In genomic region chr16:84617631-84618427, GRCh38 we compare ENCODE assay signal across 1 cellular context.
TF ChIP-seq lines count a peak whose summit lies in the region.

A gene with protein sequence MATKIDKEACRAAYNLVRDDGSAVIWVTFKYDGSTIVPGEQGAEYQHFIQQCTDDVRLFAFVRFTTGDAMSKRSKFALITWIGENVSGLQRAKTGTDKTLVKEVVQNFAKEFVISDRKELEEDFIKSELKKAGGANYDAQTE (minus strand): TSS chr16:84618078. CDS start chr16:84617914, 164 bp downstream.

TF ChIP-seq in K562, 482 proteins besides CTCF, POLR2A, EP300 and RAD21 (continued from another document and continues in another):
- TF ChIP-seq CHD4 (IDR thresholded peaks at IDR 0.05; ENCODE audit: insufficient read depth, insufficient replicate concordance, low read depth, low read length, poor library complexity, severe bottlenecking): no peak
- TF ChIP-seq NCOA1 (IDR thresholded peaks at IDR 0.05; ENCODE audit: low read depth): 0 out of 2 replicates have a peak, but pooled peaks have one; percentile 19
- TF ChIP-seq SMARCA4 (IDR thresholded peaks at IDR 0.05): no peak
- peak; percentile 84 for TF ChIP-seq RREB1 (CRISPR knock-in tag; IDR thresholded peaks at IDR 0.05)
- peak; percentile 81 for TF ChIP-seq SP1 (CRISPR knock-in tag; IDR thresholded peaks at IDR 0.05)
- TF ChIP-seq HDAC6 (IDR thresholded peaks at IDR 0.05; ENCODE audit: low read depth, low read length): peak; percentile 71
- TF ChIP-seq, protein P1, sequence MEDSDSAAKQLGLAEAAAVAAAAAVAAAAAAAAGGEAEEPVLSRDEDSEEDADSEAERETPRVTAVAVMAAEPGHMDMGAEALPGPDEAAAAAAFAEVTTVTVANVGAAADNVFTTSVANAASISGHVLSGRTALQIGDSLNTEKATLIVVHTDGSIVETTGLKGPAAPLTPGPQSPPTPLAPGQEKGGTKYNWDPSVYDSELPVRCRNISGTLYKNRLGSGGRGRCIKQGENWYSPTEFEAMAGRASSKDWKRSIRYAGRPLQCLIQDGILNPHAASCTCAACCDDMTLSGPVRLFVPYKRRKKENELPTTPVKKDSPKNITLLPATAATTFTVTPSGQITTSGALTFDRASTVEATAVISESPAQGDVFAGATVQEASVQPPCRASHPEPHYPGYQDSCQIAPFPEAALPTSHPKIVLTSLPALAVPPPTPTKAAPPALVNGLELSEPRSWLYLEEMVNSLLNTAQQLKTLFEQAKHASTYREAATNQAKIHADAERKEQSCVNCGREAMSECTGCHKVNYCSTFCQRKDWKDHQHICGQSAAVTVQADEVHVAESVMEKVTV (CRISPR knock-in tag; IDR thresholded peaks at IDR 0.05): no peak
- no peak for TF ChIP-seq ZNF75A (CRISPR knock-in tag; IDR thresholded peaks at IDR 0.05)
- TF ChIP-seq HOXB6 (CRISPR knock-in tag; IDR thresholded peaks at IDR 0.05; ENCODE audit: borderline replicate concordance): no peak
- no peak; the same call in 1 of the 2 replicates for TF ChIP-seq NR2C2 (CRISPR knock-in tag; IDR thresholded peaks at IDR 0.05)
- peak; percentile 47; the same call in 1 of the 2 replicates for TF ChIP-seq NR2C2 (tag; IDR thresholded peaks at IDR 0.05)
- no peak for TF ChIP-seq ZNF347 (CRISPR knock-in tag; IDR thresholded peaks at IDR 0.05; ENCODE audit: low read depth)
- TF ChIP-seq NONO (IDR thresholded peaks at IDR 0.05; ENCODE audit: low read depth in 2 of 2, low read length in 1 of 2): peak; percentile 65 to 89; a peak in 3 of 4 replicates
- peak; percentile 80 for TF ChIP-seq DACH1 (IDR thresholded peaks at IDR 0.05; ENCODE audit: partially characterized antibody)
- TF ChIP-seq PCBP1 (IDR thresholded peaks at IDR 0.05; ENCODE audit: low read depth, low read length, poor library complexity, severe bottlenecking): peak; percentile 90
- TF ChIP-seq MYBL2 (IDR thresholded peaks at IDR 0.05; ENCODE audit: low read depth): no peak
- TF ChIP-seq MYBL2 (CRISPR knock-in tag; IDR thresholded peaks at IDR 0.05; ENCODE audit: borderline replicate concordance): no peak
- no peak for TF ChIP-seq SNIP1 (IDR thresholded peaks at IDR 0.05; ENCODE audit: low read depth)
- TF ChIP-seq RBBP5 (IDR thresholded peaks at IDR 0.05; ENCODE audit: borderline replicate concordance, insufficient read depth, low read length, poor library complexity, severe bottlenecking): peak; percentile 84
- peak; percentile 90 for TF ChIP-seq FOS (IDR thresholded peaks at IDR 0.05; ENCODE audit: extremely low read depth, insufficient read length)
- no peak for TF ChIP-seq ARID3A (IDR thresholded peaks at IDR 0.05; ENCODE audit: borderline replicate concordance, low read depth, low read length)
- TF ChIP-seq ETS1 (conservative IDR thresholded peaks at IDR 0.05; ENCODE audit: control insufficient read depth, low read depth, low read length): peak; percentile 55
- 0 out of 2 replicates have a peak, but pooled peaks have one; percentile 72 for TF ChIP-seq ZNF668 (CRISPR knock-in tag; IDR thresholded peaks at IDR 0.05)
- TF ChIP-seq CTBP1 (IDR thresholded peaks at IDR 0.05; ENCODE audit: borderline replicate concordance): peak; percentile 57; the same call in 1 of the 2 replicates
- no peak for TF ChIP-seq KLF13 (tag; IDR thresholded peaks at IDR 0.05; ENCODE audit: borderline replicate concordance, low read depth)
- TF ChIP-seq C11orf30 (IDR thresholded peaks at IDR 0.05; ENCODE audit: low read depth): no peak
- no peak for TF ChIP-seq U2AF1 (optimal IDR thresholded peaks at IDR 0.05; ENCODE audit: low read depth, low read length)
- TF ChIP-seq HIVEP1 (CRISPR knock-in tag; IDR thresholded peaks at IDR 0.05): no peak
- TF ChIP-seq CHD2 (IDR thresholded peaks at IDR 0.05; ENCODE audit: low read depth, low read length): peak; percentile 73
- 0 out of 2 replicates have a peak, but pooled peaks have one; percentile 31 for TF ChIP-seq FOXP4 (CRISPR knock-in tag; IDR thresholded peaks at IDR 0.05; ENCODE audit: borderline replicate concordance)
- TF ChIP-seq RCOR1 (IDR thresholded peaks at IDR 0.05; ENCODE audit: borderline replicate concordance in 1 of 2, low read depth in 2 of 2, low read length in 2 of 2): peak in 1 of 2 experiments; percentile 70; a peak in 1 of 4 replicates
- TF ChIP-seq, protein P2, sequence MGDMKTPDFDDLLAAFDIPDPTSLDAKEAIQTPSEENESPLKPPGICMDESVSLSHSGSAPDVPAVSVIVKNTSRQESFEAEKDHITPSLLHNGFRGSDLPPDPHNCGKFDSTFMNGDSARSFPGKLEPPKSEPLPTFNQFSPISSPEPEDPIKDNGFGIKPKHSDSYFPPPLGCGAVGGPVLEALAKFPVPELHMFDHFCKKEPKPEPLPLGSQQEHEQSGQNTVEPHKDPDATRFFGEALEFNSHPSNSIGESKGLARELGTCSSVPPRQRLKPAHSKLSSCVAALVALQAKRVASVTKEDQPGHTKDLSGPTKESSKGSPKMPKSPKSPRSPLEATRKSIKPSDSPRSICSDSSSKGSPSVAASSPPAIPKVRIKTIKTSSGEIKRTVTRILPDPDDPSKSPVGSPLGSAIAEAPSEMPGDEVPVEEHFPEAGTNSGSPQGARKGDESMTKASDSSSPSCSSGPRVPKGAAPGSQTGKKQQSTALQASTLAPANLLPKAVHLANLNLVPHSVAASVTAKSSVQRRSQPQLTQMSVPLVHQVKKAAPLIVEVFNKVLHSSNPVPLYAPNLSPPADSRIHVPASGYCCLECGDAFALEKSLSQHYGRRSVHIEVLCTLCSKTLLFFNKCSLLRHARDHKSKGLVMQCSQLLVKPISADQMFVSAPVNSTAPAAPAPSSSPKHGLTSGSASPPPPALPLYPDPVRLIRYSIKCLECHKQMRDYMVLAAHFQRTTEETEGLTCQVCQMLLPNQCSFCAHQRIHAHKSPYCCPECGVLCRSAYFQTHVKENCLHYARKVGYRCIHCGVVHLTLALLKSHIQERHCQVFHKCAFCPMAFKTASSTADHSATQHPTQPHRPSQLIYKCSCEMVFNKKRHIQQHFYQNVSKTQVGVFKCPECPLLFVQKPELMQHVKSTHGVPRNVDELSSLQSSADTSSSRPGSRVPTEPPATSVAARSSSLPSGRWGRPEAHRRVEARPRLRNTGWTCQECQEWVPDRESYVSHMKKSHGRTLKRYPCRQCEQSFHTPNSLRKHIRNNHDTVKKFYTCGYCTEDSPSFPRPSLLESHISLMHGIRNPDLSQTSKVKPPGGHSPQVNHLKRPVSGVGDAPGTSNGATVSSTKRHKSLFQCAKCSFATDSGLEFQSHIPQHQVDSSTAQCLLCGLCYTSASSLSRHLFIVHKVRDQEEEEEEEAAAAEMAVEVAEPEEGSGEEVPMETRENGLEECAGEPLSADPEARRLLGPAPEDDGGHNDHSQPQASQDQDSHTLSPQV (IDR thresholded peaks at IDR 0.05): peak; percentile 68; the same call in 1 of the 2 replicates
